In the genomic region with DNA sequence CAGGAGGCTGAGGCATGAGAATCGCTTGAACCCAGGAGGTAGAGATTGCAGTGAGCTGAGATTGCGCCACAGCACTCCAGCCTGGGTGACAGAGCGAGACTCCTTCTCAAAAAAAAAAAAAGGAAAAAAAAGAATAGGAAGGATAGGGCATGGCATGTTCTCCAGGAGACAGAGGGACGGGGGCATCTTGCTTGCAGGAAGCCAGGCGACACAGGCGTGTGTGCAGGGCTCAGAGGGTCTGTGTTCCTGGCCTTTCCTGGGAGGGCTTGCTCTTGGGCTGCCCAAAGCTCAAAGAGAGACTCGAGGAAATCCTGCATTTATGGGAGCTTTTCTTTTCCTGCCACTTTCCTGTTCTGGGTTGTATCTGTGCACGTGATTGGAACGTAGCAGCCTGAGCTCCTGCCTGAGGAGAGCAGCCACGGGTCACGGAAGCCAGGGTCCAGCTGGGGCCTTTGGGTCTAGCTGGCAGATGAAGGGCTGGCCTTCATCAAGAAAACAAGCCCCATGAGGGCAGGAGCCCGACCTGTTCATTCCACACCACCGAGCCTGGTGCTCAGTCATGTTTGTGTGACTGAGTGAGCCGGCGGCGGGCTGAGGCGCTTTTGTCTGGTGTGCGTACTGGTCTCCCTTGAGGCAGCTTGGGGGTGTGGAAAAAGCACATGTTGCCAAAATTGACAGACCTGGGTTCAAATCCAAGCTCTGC, we compare ENCODE assay signal across 11 cellular contexts. TPM values are rescaled to one million over a fixed set of nuclear protein-coding genes. Genes with fewer than 3 reads are reported as not detected.
DNase-seq lines count a peak whose midpoint lies in the region; TF ChIP-seq lines count a peak whose summit lies in the region.
"Had no signal": no experiment of that assay in that cellular context is flagged by ENCODE, and none has a peak within 500 bp of the region (broad histone marks: within the 10 kb centered on the region; RNA-seq: fewer than 3 reads in every experiment).

No MANE protein-coding gene starts in this region.

- peaks cover 31% of the 10 kb centered on the region for H3K4me1 Mint-ChIP-seq in activated CD4-positive, alpha-beta T cell treated with anti-CD3 and anti-CD28 coated beads, Interleukin-2, amount 10 ng/mL, durations not matched to agents 7 days and 5 days

- DNase-seq in activated CD4-positive, alpha-beta T cell treated with anti-CD3 and anti-CD28 coated beads, Interleukin-2, amount 10 ng/mL, durations not matched to agents 7 days and 5 days = no peak
- DNase-seq in activated CD4-positive, alpha-beta T cell treated with anti-CD3 and anti-CD28 coated beads, Interleukin-2, amount 50 U/mL, for 1 hour = no peak
- DNase-seq in cardiac muscle cell (ENCODE audit: low read depth in 1 of 2, low spot score in 1 of 2) (no peak), osteoblast (ENCODE audit: insufficient read length, low spot score, missing footprints) (peak; percentile 65), uterus (no peak), NCI-H82 (lab: John Stamatoyannopoulos, UW) (no peak), KG1 (lab: John Stamatoyannopoulos, UW) (no peak), NCI-H2171 treated with DMSO at 0.1 percent for 48 hours (lab: John Stamatoyannopoulos, UW) (no peak)
- DNase-seq: activated CD8-positive, alpha-beta memory T cell treated with anti-CD3 and anti-CD28 coated beads for 24 hours; NCI-H2029 treated with DMSO at 0.1 percent for 48 hours had no signal

- H3K79me2 ChIP-seq in osteoblast (ENCODE audit: insufficient read depth, low read length) = peaks cover 100% of the 10 kb centered on the region

- no peaks in the 10 kb centered on the region for H3K27me3 Mint-ChIP-seq in activated CD4-positive, alpha-beta T cell treated with anti-CD3 and anti-CD28 coated beads, Interleukin-2, amount 10 ng/mL, durations not matched to agents 7 days and 5 days

- no peak for TF ChIP-seq CTCF in cardiac muscle cell (IDR thresholded peaks at IDR 0.05; ENCODE audit: low read depth, low read length)
- TF ChIP-seq CTCF in osteoblast (IDR thresholded peaks at IDR 0.05; ENCODE audit: extremely low read depth, low read depth, low read length) = no peak
- no peak for TF ChIP-seq CTCF in uterus (IDR thresholded peaks at IDR 0.05)

- no peak for TF ChIP-seq POLR2A in uterus (IDR thresholded peaks at IDR 0.05)

- H3K4me3 Mint-ChIP-seq in activated CD4-positive, alpha-beta T cell treated with anti-CD3 and anti-CD28 coated beads, Interleukin-2, amount 10 ng/mL, durations not matched to agents 7 days and 5 days = no peak overlapping the region

- peak overlapping the region; percentile 13 for H3K27ac Mint-ChIP-seq in activated CD4-positive, alpha-beta T cell treated with anti-CD3 and anti-CD28 coated beads, Interleukin-2, amount 10 ng/mL, durations not matched to agents 7 days and 5 days

- H3K4me2 ChIP-seq in osteoblast (ENCODE audit: insufficient read depth, low read length) = no peak overlapping the region

- H2AFZ ChIP-seq in osteoblast (ENCODE audit: low read length) = no peak overlapping the region

- peaks cover 21% of the 10 kb centered on the region for H3K36me3 Mint-ChIP-seq in activated CD4-positive, alpha-beta T cell treated with anti-CD3 and anti-CD28 coated beads, Interleukin-2, amount 10 ng/mL, durations not matched to agents 7 days and 5 days (ENCODE audit: low read depth)

- H3K4me3 ChIP-seq in cardiac muscle cell = no peak overlapping the region
- no peak overlapping the region for H3K4me3 ChIP-seq in osteoblast (ENCODE audit: insufficient read depth, low read length)
- no peak overlapping the region for H3K4me3 ChIP-seq in uterus
- H3K4me3 ChIP-seq: GM12878 had no signal

- intact Hi-C loops in uterus (cut with DNase I; ENCODE audit: low total_unique reads) = no loop called here

- H3K27ac ChIP-seq in cardiac muscle cell (peak overlapping the region; percentile 25), osteoblast (ENCODE audit: low read depth, low read length) (peak overlapping the region; percentile 23), uterus (peak overlapping the region; percentile 95 to 100)

- peaks cover 70% of the 10 kb centered on the region for H4K20me1 ChIP-seq in osteoblast (ENCODE audit: insufficient read depth, low read length)

- H3K27me3 ChIP-seq in cardiac muscle cell (no peaks in the 10 kb centered on the region), osteoblast (ENCODE audit: insufficient read depth, low read length) (no peaks in the 10 kb centered on the region), uterus (no peaks in the 10 kb centered on the region)

- CTCF ChIA-PET in activated CD4-positive, alpha-beta T cell treated with anti-CD3 and anti-CD28 coated beads, Interleukin-2, amount 10 ng/mL, durations not matched to agents 7 days and 5 days (lab: Charles Lee) = interaction anchor here (1.0 to 1.4 kb wide), 2 partner anchors 13 to 19 kb away, joined by 3 read pairs; no protein-coding TSS in a partner anchor

- H3K9me3 ChIP-seq in cardiac muscle cell (ENCODE audit: low read depth) = no peaks in the 10 kb centered on the region
- no peaks in the 10 kb centered on the region for H3K9me3 ChIP-seq in osteoblast (ENCODE audit: low read depth, low read length)
- H3K9me3 ChIP-seq in uterus = no peaks in the 10 kb centered on the region

- peaks cover 10% of the 10 kb centered on the region for H3K4me1 ChIP-seq in cardiac muscle cell (ENCODE audit: low read depth)
- peaks cover 9% of the 10 kb centered on the region for H3K4me1 ChIP-seq in osteoblast (ENCODE audit: insufficient read depth, low read length)
- H3K4me1 ChIP-seq in uterus = peaks cover 23 to 37% of the 10 kb centered on the region in 2 donors

- H3K36me3 ChIP-seq in cardiac muscle cell (peaks cover 19% of the 10 kb centered on the region), osteoblast (ENCODE audit: insufficient read depth, low read length) (peaks cover 82% of the 10 kb centered on the region), uterus (no peaks in the 10 kb centered on the region)

- H3K9me3 Mint-ChIP-seq in activated CD4-positive, alpha-beta T cell treated with anti-CD3 and anti-CD28 coated beads, Interleukin-2, amount 10 ng/mL, durations not matched to agents 7 days and 5 days = no peaks in the 10 kb centered on the region

- POLR2A ChIA-PET in activated CD4-positive, alpha-beta T cell treated with anti-CD3 and anti-CD28 coated beads, Interleukin-2, amount 10 ng/mL, durations not matched to agents 7 days and 5 days (lab: Charles Lee) = interaction anchor here (0.7 kb wide), 1 partner anchor 45 kb away, joined by 5 read pairs; no protein-coding TSS in a partner anchor

RNA-seq across cellular contexts. Expression of a gene that starts 44.5 kb away (rescaled TPM):
- 1 to 10 TPM; 3.5 to 3.7 TPM for total RNA-seq in activated CD4-positive, alpha-beta T cell treated with anti-CD3 and anti-CD28 coated beads, Interleukin-2, amount 10 ng/mL, durations not matched to agents 7 days and 5 days
- total RNA-seq in cardiac muscle cell = 1.6 and 10.9 TPM in 2 replicates
- 1.3 and 3.4 TPM in 2 replicates for polyA plus RNA-seq in cardiac muscle cell
- not detected in 2 replicates for total RNA-seq in osteoblast
- 1 to 10 TPM in 2 of 4 donors, under 1 TPM in 1, not detected in 1; 0.83 to 8.4 (median 8.2) TPM for total RNA-seq in uterus

RNA-seq across cellular contexts. Expression of a gene that starts 52.3 kb away (rescaled TPM):
- 100 to 1,000 TPM; 337 to 354 TPM for total RNA-seq in activated CD4-positive, alpha-beta T cell treated with anti-CD3 and anti-CD28 coated beads, Interleukin-2, amount 10 ng/mL, durations not matched to agents 7 days and 5 days
- 391 and 465 TPM in 2 replicates for total RNA-seq in cardiac muscle cell
- polyA plus RNA-seq in cardiac muscle cell = 70.2 and 77.4 TPM in 2 replicates
- 204 and 229 TPM in 2 replicates for total RNA-seq in osteoblast
- total RNA-seq in uterus = 100 to 1,000 TPM; 259 to 844 (median 429) TPM

Comparison
In these comparisons a context has a peak if more than half of its experiments do, and no peak if none do; other contexts are left out.
1. H3K27ac ChIP-seq: peak in every context shown above with its lines; median percentile 98 in uterus; 25 in cardiac muscle cell; 23 in osteoblast.